ENCODE assay signal across 10 cellular contexts in genomic region chr12:92431146-92431545, GRCh38.
A peak's percentile ranks its signal among the peaks of the same experiment; 100 is the strongest.
DNase-seq lines count a peak whose midpoint lies in the region; ATAC-seq and TF ChIP-seq lines count a peak whose summit lies in the region.
"Had no signal": no experiment of that assay in that cellular context is flagged by ENCODE, and none has a peak within 500 bp of the region (broad histone marks: within the 10 kb centered on the region; RNA-seq: fewer than 3 reads in every experiment).

No MANE protein-coding gene starts in this region.

- TF ChIP-seq CTCF in NB4 (IDR thresholded peaks at IDR 0.05; ENCODE audit: low read depth, low read length), result peak; percentile 56
- no peak for TF ChIP-seq CTCF in mucosa of descending colon (IDR thresholded peaks at IDR 0.05)
- TF ChIP-seq CTCF in lower lobe of right lung (IDR thresholded peaks at IDR 0.05), result no peak

- no peak overlapping the region for H3K27ac ChIP-seq in lower lobe of right lung
- H3K27ac ChIP-seq: colonic mucosa had no signal

- no peaks in the 10 kb centered on the region for H3K36me3 ChIP-seq in mucosa of descending colon (ENCODE audit: low read depth)
- no peaks in the 10 kb centered on the region for H3K36me3 ChIP-seq in lower lobe of right lung
- H3K36me3 ChIP-seq: colonic mucosa had no signal

- H3K4me3 ChIP-seq in NB4 (ENCODE audit: low read depth, low read length) (no peak overlapping the region), mucosa of descending colon (no peak overlapping the region), lower lobe of right lung (no peak overlapping the region)
- H3K4me3 ChIP-seq: colonic mucosa had no signal

- intact Hi-C loops in mucosa of descending colon (cut with DNase I, micrococcal nuclease), result no loop called here
- intact Hi-C loops in lower lobe of right lung (cut with DNase I), result no loop called here

- DNase-seq in NB4 (ENCODE audit: low read depth), result peak; percentile 85
- peak; percentile 28 to 60 (median 46) for DNase-seq in mucosa of descending colon
- no peak for DNase-seq in NCI-H2196 (lab: John Stamatoyannopoulos, UW; ENCODE audit: unreplicated experiment)
- DNase-seq in middle frontal gyrus (ENCODE audit: extremely low spot score, low spot score), result no peak
- no peak for DNase-seq in lower lobe of right lung
- no peak for DNase-seq in COR-L47 (lab: John Stamatoyannopoulos, UW)
- DNase-seq: activated CD4-positive, CD25-positive, alpha-beta regulatory T cell treated with anti-CD3 and anti-CD28 coated beads, Interleukin-2, amount 50 U/mL, for 72 hours; colonic mucosa had no signal

- no peak for TF ChIP-seq POLR2A in NB4 (IDR thresholded peaks at IDR 0.05; ENCODE audit: extremely low read depth, insufficient read length)

- no peaks in the 10 kb centered on the region for H3K4me1 ChIP-seq in mucosa of descending colon (ENCODE audit: low read depth)
- H3K4me1 ChIP-seq in lower lobe of right lung, result no peaks in the 10 kb centered on the region
- H3K4me1 ChIP-seq: colonic mucosa had no signal

- H3K27me3 ChIP-seq in lower lobe of right lung (ENCODE audit: low read depth), result no peaks in the 10 kb centered on the region
- H3K27me3 ChIP-seq: colonic mucosa had no signal

- ATAC-seq in GM18498 (IDR thresholded peaks at IDR 0.05; ENCODE audit: unreplicated experiment) (peak; percentile 64), GM21447 (IDR thresholded peaks at IDR 0.05; ENCODE audit: unreplicated experiment) (peak; percentile 64), mucosa of descending colon (peak; percentile 50), lower lobe of right lung (no peak)

- H3K9me3 ChIP-seq in mucosa of descending colon, result no peaks in the 10 kb centered on the region
- no peaks in the 10 kb centered on the region for H3K9me3 ChIP-seq in lower lobe of right lung
- H3K9me3 ChIP-seq: colonic mucosa had no signal

Comparison
In these comparisons a context has a peak if more than half of its experiments do, and no peak if none do; other contexts are left out.
1. ATAC-seq: peak in GM18498 (single experiment), GM21447 (single experiment) and mucosa of descending colon (single experiment); none in lower lobe of right lung (0 of 2).
2. DNase-seq: peak in NB4 (single experiment) and mucosa of descending colon (3 of 3); none in NCI-H2196 (single experiment), middle frontal gyrus (single experiment), lower lobe of right lung (single experiment) and COR-L47 (single experiment).